40 cellular contexts compared by ENCODE assay signal in the genomic region with DNA sequence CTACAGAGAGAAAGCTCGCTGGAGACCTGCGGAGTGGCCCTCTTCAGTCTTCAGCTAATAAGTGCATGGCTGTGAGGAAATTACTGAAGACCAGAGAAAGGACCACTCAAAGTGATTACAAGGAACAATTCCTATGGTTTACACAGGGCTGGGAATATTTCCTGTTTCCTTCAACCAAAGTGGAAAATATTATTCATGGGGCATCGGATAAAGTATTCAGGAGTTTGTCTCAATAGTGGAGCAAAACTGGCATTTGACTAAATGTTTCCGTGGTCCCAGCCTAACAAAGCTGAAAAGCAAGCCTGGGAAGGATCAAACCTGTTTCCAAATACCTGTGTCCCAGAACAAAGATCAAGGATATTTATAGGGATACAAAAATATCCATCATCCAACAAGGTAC. TPM values are rescaled to one million over a fixed set of nuclear protein-coding genes. Genes with fewer than 3 reads are reported as not detected.
"Had no signal": no experiment of that assay in that cellular context is flagged by ENCODE, and none has a peak within 500 bp of the region (broad histone marks: within the 10 kb centered on the region; RNA-seq: fewer than 3 reads in every experiment).

No MANE protein-coding gene starts in this region.

- FAIRE-seq: astrocyte, TTC549 had no signal

- H3K27ac Mint-ChIP-seq: activated B cell treated with CpG ODN at 0.5 μM for 24 hours; activated CD4-positive, alpha-beta memory T cell treated with anti-CD3 and anti-CD28 coated beads for 36 hours; activated CD4-positive, alpha-beta T cell treated with anti-CD3 and anti-CD28 coated beads, Interleukin-2, amount 10 ng/mL, durations not matched to agents 24 days and 14 days; activated CD8-positive, alpha-beta T cell treated with anti-CD3 and anti-CD28 coated beads for 36 hours; activated naive CD4-positive, alpha-beta T cell treated with anti-CD3 and anti-CD28 coated beads for 36 hours; activated naive CD4-positive, alpha-beta T cell treated with anti-CD3 and anti-CD28 coated beads, Interleukin-2, amount 50 U/mL, for 72 hours; activated naive CD8-positive, alpha-beta T cell treated with anti-CD3 and anti-CD28 coated beads for 36 hours; activated T-cell treated with anti-CD3 and anti-CD28 coated beads, Interleukin-2, amount 50 U/mL, for 72 hours; activated T-helper 1 cell treated with anti-CD3 and anti-CD28 coated beads, Interleukin-12 subunit alpha, Interleukin-12 subunit beta, Interleukin-2, Interleukin-4 antibody, amounts not matched to agents 30 ng/mL and 10 ng/mL and 1 ng/mL, durations not matched to agents 14 hours and 24 hours and 36 hours; activated T-helper 17 cell treated with anti-CD3 and anti-CD28 coated beads, Interleukin-2, amount 50 U/mL, for 72 hours; T-helper 1 cell treated with Interleukin-12 subunit alpha and Interleukin-12 subunit beta and Interleukin-4 antibody, amounts not matched to agents 30 μg/mL and 1 μg/mL, for 36 hours; T-helper 2 cell treated with Interferon-gamma antibody and Interleukin-4, amounts not matched to agents 5 μg/mL and 100 μg/mL, for 36 hours had no signal

- H3K4me1 Mint-ChIP-seq: activated B cell treated with CpG ODN at 0.5 μM for 24 hours; activated CD4-positive, alpha-beta T cell treated with anti-CD3 and anti-CD28 coated beads, Interleukin-2, amount 10 ng/mL, durations not matched to agents 24 days and 14 days; activated naive CD8-positive, alpha-beta T cell treated with anti-CD3 and anti-CD28 coated beads for 36 hours; activated T-helper 17 cell treated with anti-CD3 and anti-CD28 coated beads, Interleukin-2, amount 50 U/mL, for 72 hours; central memory CD8-positive, alpha-beta T cell had no signal

- H3K27me3 ChIP-seq: adrenal gland, body of pancreas, brain microvascular endothelial cell had no signal

- H3K9me3 Mint-ChIP-seq: activated naive CD4-positive, alpha-beta T cell treated with anti-CD3 and anti-CD28 coated beads for 36 hours; activated T-cell treated with anti-CD3 and anti-CD28 coated beads, Interleukin-2, amount 50 U/mL, for 72 hours had no signal

- H3K36me3 ChIP-seq: adrenal gland, brain microvascular endothelial cell, breast epithelium had no signal

- H3K4me3 Mint-ChIP-seq: activated B cell treated with CpG ODN at 0.5 μM for 24 hours; activated CD4-positive, alpha-beta memory T cell treated with anti-CD3 and anti-CD28 coated beads for 36 hours; activated CD4-positive, alpha-beta T cell treated with anti-CD3 and anti-CD28 coated beads, Interleukin-2, amount 10 ng/mL, durations not matched to agents 24 days and 14 days; activated CD8-positive, alpha-beta T cell treated with anti-CD3 and anti-CD28 coated beads for 36 hours; activated naive CD4-positive, alpha-beta T cell treated with anti-CD3 and anti-CD28 coated beads for 36 hours; activated naive CD8-positive, alpha-beta T cell treated with anti-CD3 and anti-CD28 coated beads for 36 hours; activated T-cell treated with anti-CD3 and anti-CD28 coated beads, Interleukin-2, amount 50 U/mL, for 4 hours; activated T-cell treated with anti-CD3 and anti-CD28 coated beads, Interleukin-2, amount 50 U/mL, for 72 hours; activated T-helper 1 cell treated with anti-CD3 and anti-CD28 coated beads, Interleukin-12 subunit alpha, Interleukin-12 subunit beta, Interleukin-2, Interleukin-4 antibody, amounts not matched to agents 30 ng/mL and 10 ng/mL and 1 ng/mL, durations not matched to agents 14 hours and 24 hours and 36 hours; activated T-helper 17 cell treated with anti-CD3 and anti-CD28 coated beads, Interleukin-2, amount 50 U/mL, for 72 hours; central memory CD8-positive, alpha-beta T cell; T-helper 1 cell treated with Interleukin-12 subunit alpha and Interleukin-12 subunit beta and Interleukin-4 antibody, amounts not matched to agents 30 μg/mL and 1 μg/mL, for 36 hours; T-helper 2 cell treated with Interferon-gamma antibody and Interleukin-4, amounts not matched to agents 5 μg/mL and 100 μg/mL, for 36 hours had no signal

- H3K4me3 ChIP-seq: adrenal gland, body of pancreas, breast epithelium had no signal

- H3K4me1 ChIP-seq: adrenal gland, body of pancreas, breast epithelium had no signal

- H3K36me3 Mint-ChIP-seq: activated CD4-positive, alpha-beta memory T cell treated with anti-CD3 and anti-CD28 coated beads for 36 hours; activated naive CD8-positive, alpha-beta T cell treated with anti-CD3 and anti-CD28 coated beads for 36 hours had no signal

- DNase-seq: activated B cell treated with CpG ODN at 0.5 μM for 24 hours; activated CD4-positive, alpha-beta memory T cell treated with anti-CD3 and anti-CD28 coated beads for 36 hours; activated CD4-positive, alpha-beta T cell treated with anti-CD3 and anti-CD28 coated beads for 4 hours; activated CD4-positive, alpha-beta T cell treated with anti-CD3 and anti-CD28 coated beads, Interleukin-2, amount 10 ng/mL, durations not matched to agents 24 days and 14 days; activated CD4-positive, alpha-beta T cell treated with anti-CD3 and anti-CD28 coated beads, Interleukin-2, amount 50 U/mL, for 1 hour; activated CD4-positive, alpha-beta T cell treated with anti-CD3 and anti-CD28 coated beads, Interleukin-2, amount 50 U/mL, for 4 hours; activated CD4-positive, CD25-positive, alpha-beta regulatory T cell treated with anti-CD3 and anti-CD28 coated beads, Interleukin-2, amount 50 U/mL, for 72 hours; activated CD8-positive, alpha-beta memory T cell treated with anti-CD3 and anti-CD28 coated beads, Interleukin-2, amount 50 U/mL, for 4 hours; activated CD8-positive, alpha-beta T cell treated with anti-CD3 and anti-CD28 coated beads for 36 hours; activated effector memory CD4-positive, alpha-beta T cell treated with anti-CD3 and anti-CD28 coated beads, Interleukin-2, amount 50 U/mL, for 16 hours; activated gamma-delta T cell treated with Interleukin-2 at 50 U/mL for 16 hours; activated naive CD4-positive, alpha-beta T cell; activated naive CD4-positive, alpha-beta T cell treated with anti-CD3 and anti-CD28 coated beads for 36 hours; activated naive CD4-positive, alpha-beta T cell treated with anti-CD3 and anti-CD28 coated beads, Interleukin-2, amount 50 U/mL, for 16 hours; activated naive CD8-positive, alpha-beta T cell treated with anti-CD3 and anti-CD28 coated beads for 36 hours; activated T-cell treated with anti-CD3 and anti-CD28 coated beads for 4 hours; activated T-cell treated with anti-CD3 and anti-CD28 coated beads, Interleukin-2, amount 50 U/mL, for 1 hour; activated T-cell treated with anti-CD3 and anti-CD28 coated beads, Interleukin-2, amount 50 U/mL, for 4 hours; activated T-cell treated with anti-CD3 and anti-CD28 coated beads, Interleukin-2, amount 50 U/mL, for 72 hours; adrenal gland; amniotic stem cell; body of pancreas; brain microvascular endothelial cell; caudate nucleus; cerebellar nuclear complex; T-helper 1 cell; T-helper 2 cell; T-helper 9 cell had no signal

- H3K27ac ChIP-seq: adrenal gland, body of pancreas, brain microvascular endothelial cell, breast epithelium, VCaP had no signal

- H3K9me3 ChIP-seq: adrenal gland, body of pancreas had no signal

- ATAC-seq: activated CD8-positive, alpha-beta T cell treated with anti-CD3 and anti-CD28 coated beads for 36 hours; activated naive CD4-positive, alpha-beta T cell treated with anti-CD3 and anti-CD28 coated beads, Interleukin-2, amount 50 U/mL, for 72 hours; activated T-cell treated with anti-CD3 and anti-CD28 coated beads, Interleukin-2, amount 50 U/mL, for 4 hours; activated T-cell treated with anti-CD3 and anti-CD28 coated beads, Interleukin-2, amount 50 U/mL, for 72 hours; activated T-helper 17 cell treated with anti-CD3 and anti-CD28 coated beads, Interleukin-2, amount 50 U/mL, for 72 hours; body of pancreas had no signal

RNA-seq across cellular contexts. Expression of a gene that starts 32.0 kb away (rescaled TPM):
- total RNA-seq: activated B cell treated with CpG ODN at 0.5 μM for 24 hours; activated CD4-positive, alpha-beta memory T cell treated with anti-CD3 and anti-CD28 coated beads for 36 hours; activated CD4-positive, alpha-beta T cell treated with anti-CD3 and anti-CD28 coated beads, Interleukin-2, amount 10 ng/mL, durations not matched to agents 24 days and 14 days; activated CD8-positive, alpha-beta memory T cell treated with anti-CD3 and anti-CD28 coated beads for 36 hours; activated CD8-positive, alpha-beta T cell treated with anti-CD3 and anti-CD28 coated beads for 36 hours; activated naive CD4-positive, alpha-beta T cell treated with anti-CD3 and anti-CD28 coated beads for 36 hours; activated naive CD4-positive, alpha-beta T cell treated with anti-CD3 and anti-CD28 coated beads, Interleukin-2, amount 50 U/mL, for 72 hours; activated naive CD8-positive, alpha-beta T cell treated with anti-CD3 and anti-CD28 coated beads for 36 hours; activated T-cell treated with anti-CD3 and anti-CD28 coated beads, Interleukin-2, amount 50 U/mL, for 4 hours; activated T-cell treated with anti-CD3 and anti-CD28 coated beads, Interleukin-2, amount 50 U/mL, for 72 hours; activated T-helper 1 cell treated with anti-CD3 and anti-CD28 coated beads, Interleukin-12 subunit alpha, Interleukin-12 subunit beta, Interleukin-2, Interleukin-4 antibody, amounts not matched to agents 30 ng/mL and 10 ng/mL and 1 ng/mL, durations not matched to agents 14 hours and 24 hours and 36 hours; activated T-helper 17 cell treated with anti-CD3 and anti-CD28 coated beads, Interleukin-2, amount 50 U/mL, for 72 hours; astrocyte; chondrocyte had no signal
